In genomic region chr4:23333946-23334878, GRCh38 we compare ENCODE assay signal across 8 cellular contexts.
DNase-seq lines count a peak whose midpoint lies in the region; ATAC-seq and TF ChIP-seq lines count a peak whose summit lies in the region.

No MANE protein-coding gene starts in this region.

- no peaks in the 10 kb centered on the region for H3F3A ChIP-seq in smooth muscle cell (ENCODE audit: low read depth)

- TF ChIP-seq CTCF in A673 (conservative IDR thresholded peaks at IDR 0.05; ENCODE audit: low read depth, low read length) (no peak), smooth muscle cell (IDR thresholded peaks at IDR 0.05; ENCODE audit: borderline replicate concordance, insufficient read depth, poor library complexity, severe bottlenecking) (no peak)

- no peaks in the 10 kb centered on the region for H3K79me2 ChIP-seq in smooth muscle cell (ENCODE audit: low read depth)

- CTCF ChIA-PET in A673 (lab: Charles Lee): no interaction called here

- H3K4me3 ChIP-seq in A673 (ENCODE audit: low read depth, low read length, poor library complexity, severe bottlenecking) (no peak overlapping the region), smooth muscle cell (no peak overlapping the region)

- H2AFZ ChIP-seq in smooth muscle cell (ENCODE audit: low read depth): peak overlapping the region; percentile 33

- H3K27me3 ChIP-seq in A673 (replicated peaks; ENCODE audit: insufficient read depth, low read depth, low read length, poor library complexity) (no peaks in the 10 kb centered on the region), smooth muscle cell (ENCODE audit: low read depth) (no peaks in the 10 kb centered on the region)

- intact Hi-C loops in A673 (cut with micrococcal nuclease; ENCODE audit: unreplicated experiment): no loop called here

- H3K4me1 ChIP-seq in A673 (ENCODE audit: insufficient read depth, low read length, poor library complexity, severe bottlenecking) (no peaks in the 10 kb centered on the region), smooth muscle cell (ENCODE audit: low read depth) (peaks cover 8% of the 10 kb centered on the region)

- H4K20me1 ChIP-seq in smooth muscle cell (ENCODE audit: low read depth): no peaks in the 10 kb centered on the region

- H3K4me2 ChIP-seq in smooth muscle cell: peak overlapping the region; percentile 22

- BruUV-seq in A673 (replicated peaks; lab: Mats Ljungman, UMichigan): no TSS peak

- no peaks in the 10 kb centered on the region for H3K36me3 ChIP-seq in A673 (ENCODE audit: insufficient read depth, low read length, poor library complexity, severe bottlenecking)
- no peaks in the 10 kb centered on the region for H3K36me3 ChIP-seq in smooth muscle cell (ENCODE audit: low read depth)

- no peaks in the 10 kb centered on the region for H3K9me3 ChIP-seq in A673 (ENCODE audit: low read depth, low read length, poor library complexity, severe bottlenecking)
- H3K9me3 ChIP-seq in smooth muscle cell (replicated peaks; ENCODE audit: low read depth): no peaks in the 10 kb centered on the region

- ATAC-seq in GM18517 (IDR thresholded peaks at IDR 0.05; ENCODE audit: unreplicated experiment): peak; percentile 73
- ATAC-seq in HG02938 (IDR thresholded peaks at IDR 0.05; ENCODE audit: unreplicated experiment): peak; percentile 87

- WGBS in smooth muscle cell (ENCODE audit: low lambda C conversion rate): 23% methylated on average over 5 of the region's 5 CpGs

- POLR2A ChIA-PET in A673 (lab: Charles Lee; ENCODE audit: low non-redundant PET): no interaction called here

- DNase-seq in A673 (ENCODE audit: low spot score): peak; percentile 19
- DNase-seq in NCI-H1436 treated with DMSO at 0.1 percent for 48 hours (lab: John Stamatoyannopoulos, UW): peak; percentile 61
- peak; percentile 10 for DNase-seq in UCSD-AML1 (lab: John Stamatoyannopoulos, UW; ENCODE audit: unreplicated experiment)
- DNase-seq in foreskin melanocyte: peak; percentile 84
- no peak for DNase-seq in smooth muscle cell (lab: John Stamatoyannopoulos, UW; ENCODE audit: unreplicated experiment)
- no peak for DNase-seq in activated CD8-positive, alpha-beta memory T cell treated with anti-CD3 and anti-CD28 coated beads for 24 hours

- no peak overlapping the region for H3K27ac ChIP-seq in A673 (ENCODE audit: low read depth, low read length, poor library complexity, severe bottlenecking)
- peak overlapping the region; percentile 36 for H3K27ac ChIP-seq in smooth muscle cell (ENCODE audit: low read depth)

- H3K9ac ChIP-seq in smooth muscle cell (ENCODE audit: low read depth): peak overlapping the region; percentile 11

Comparison
In these comparisons a context has a peak if more than half of its experiments do, and no peak if none do; other contexts are left out.
1. DNase-seq: peak in A673 (single experiment), NCI-H1436 treated with DMSO at 0.1 percent for 48 hours (single experiment), UCSD-AML1 (single experiment) and foreskin melanocyte (single experiment); none in smooth muscle cell (single experiment) and activated CD8-positive, alpha-beta memory T cell treated with anti-CD3 and anti-CD28 coated beads for 24 hours (single experiment).